Comparison of ENCODE assay signal across 1 cellular context in the genomic region with DNA sequence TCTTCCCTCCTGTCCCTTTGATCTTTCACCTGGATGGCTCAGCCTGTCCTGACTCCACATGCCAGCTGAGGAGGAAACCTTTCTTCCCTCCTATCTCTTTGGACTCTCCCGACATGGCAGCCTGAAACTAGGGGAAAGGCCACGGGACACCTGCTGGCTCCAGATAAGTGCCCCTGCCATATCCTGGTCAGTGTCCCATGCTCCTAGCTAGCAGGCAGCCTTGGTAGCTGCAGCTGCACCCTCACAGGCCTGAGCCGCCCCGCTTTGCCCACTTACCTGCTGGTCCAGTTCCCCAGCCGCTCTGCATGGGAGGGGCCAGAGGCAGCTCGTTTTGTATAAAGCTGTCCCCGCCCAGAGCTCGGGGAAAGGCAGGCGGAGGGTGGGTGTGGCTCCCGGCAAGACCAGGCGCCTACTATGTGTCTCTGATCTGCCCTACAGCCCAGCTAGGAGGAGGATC.
A peak's percentile ranks its signal among the peaks of the same experiment; 100 is the strongest.
TF ChIP-seq lines count a peak whose summit lies in the region.

No MANE protein-coding gene starts in this region.

TF ChIP-seq in K562, 482 proteins besides CTCF, POLR2A, EP300 and RAD21:
- TF ChIP-seq CBFA2T3 (IDR thresholded peaks at IDR 0.05): peak; percentile 8; the same call in 1 of the 2 replicates
- no peak for TF ChIP-seq ZNF79 (CRISPR knock-in tag; IDR thresholded peaks at IDR 0.05; ENCODE audit: low read depth)
- TF ChIP-seq TCF3 (CRISPR knock-in tag; IDR thresholded peaks at IDR 0.05): peak; percentile 61
- TF ChIP-seq, protein P1, sequence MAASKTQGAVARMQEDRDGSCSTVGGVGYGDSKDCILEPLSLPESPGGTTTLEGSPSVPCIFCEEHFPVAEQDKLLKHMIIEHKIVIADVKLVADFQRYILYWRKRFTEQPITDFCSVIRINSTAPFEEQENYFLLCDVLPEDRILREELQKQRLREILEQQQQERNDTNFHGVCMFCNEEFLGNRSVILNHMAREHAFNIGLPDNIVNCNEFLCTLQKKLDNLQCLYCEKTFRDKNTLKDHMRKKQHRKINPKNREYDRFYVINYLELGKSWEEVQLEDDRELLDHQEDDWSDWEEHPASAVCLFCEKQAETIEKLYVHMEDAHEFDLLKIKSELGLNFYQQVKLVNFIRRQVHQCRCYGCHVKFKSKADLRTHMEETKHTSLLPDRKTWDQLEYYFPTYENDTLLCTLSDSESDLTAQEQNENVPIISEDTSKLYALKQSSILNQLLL (CRISPR knock-in tag; IDR thresholded peaks at IDR 0.05; ENCODE audit: borderline replicate concordance): no peak
- peak; percentile 98 for TF ChIP-seq ZKSCAN1 (IDR thresholded peaks at IDR 0.05; ENCODE audit: low read depth, low read length)
- no peak for TF ChIP-seq ZBTB1 (CRISPR knock-in tag; IDR thresholded peaks at IDR 0.05; ENCODE audit: borderline replicate concordance, low read depth)
- TF ChIP-seq, protein P2, sequence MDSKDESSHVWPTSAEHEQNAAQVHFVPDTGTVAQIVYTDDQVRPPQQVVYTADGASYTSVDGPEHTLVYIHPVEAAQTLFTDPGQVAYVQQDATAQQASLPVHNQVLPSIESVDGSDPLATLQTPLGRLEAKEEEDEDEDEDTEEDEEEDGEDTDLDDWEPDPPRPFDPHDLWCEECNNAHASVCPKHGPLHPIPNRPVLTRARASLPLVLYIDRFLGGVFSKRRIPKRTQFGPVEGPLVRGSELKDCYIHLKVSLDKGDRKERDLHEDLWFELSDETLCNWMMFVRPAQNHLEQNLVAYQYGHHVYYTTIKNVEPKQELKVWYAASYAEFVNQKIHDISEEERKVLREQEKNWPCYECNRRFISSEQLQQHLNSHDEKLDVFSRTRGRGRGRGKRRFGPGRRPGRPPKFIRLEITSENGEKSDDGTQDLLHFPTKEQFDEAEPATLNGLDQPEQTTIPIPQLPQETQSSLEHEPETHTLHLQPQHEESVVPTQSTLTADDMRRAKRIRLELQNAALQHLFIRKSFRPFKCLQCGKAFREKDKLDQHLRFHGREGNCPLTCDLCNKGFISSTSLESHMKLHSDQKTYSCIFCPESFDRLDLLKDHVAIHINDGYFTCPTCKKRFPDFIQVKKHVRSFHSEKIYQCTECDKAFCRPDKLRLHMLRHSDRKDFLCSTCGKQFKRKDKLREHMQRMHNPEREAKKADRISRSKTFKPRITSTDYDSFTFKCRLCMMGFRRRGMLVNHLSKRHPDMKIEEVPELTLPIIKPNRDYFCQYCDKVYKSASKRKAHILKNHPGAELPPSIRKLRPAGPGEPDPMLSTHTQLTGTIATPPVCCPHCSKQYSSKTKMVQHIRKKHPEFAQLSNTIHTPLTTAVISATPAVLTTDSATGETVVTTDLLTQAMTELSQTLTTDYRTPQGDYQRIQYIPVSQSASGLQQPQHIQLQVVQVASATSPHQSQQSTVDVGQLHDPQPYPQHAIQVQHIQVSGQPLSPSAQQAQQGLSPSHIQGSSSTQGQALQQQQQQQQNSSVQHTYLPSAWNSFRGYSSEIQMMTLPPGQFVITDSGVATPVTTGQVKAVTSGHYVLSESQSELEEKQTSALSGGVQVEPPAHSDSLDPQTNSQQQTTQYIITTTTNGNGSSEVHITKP (IDR thresholded peaks at IDR 0.05; ENCODE audit: partially characterized antibody): peak; percentile 83
